ENCODE assay signal across 1 cellular context in the genomic region with DNA sequence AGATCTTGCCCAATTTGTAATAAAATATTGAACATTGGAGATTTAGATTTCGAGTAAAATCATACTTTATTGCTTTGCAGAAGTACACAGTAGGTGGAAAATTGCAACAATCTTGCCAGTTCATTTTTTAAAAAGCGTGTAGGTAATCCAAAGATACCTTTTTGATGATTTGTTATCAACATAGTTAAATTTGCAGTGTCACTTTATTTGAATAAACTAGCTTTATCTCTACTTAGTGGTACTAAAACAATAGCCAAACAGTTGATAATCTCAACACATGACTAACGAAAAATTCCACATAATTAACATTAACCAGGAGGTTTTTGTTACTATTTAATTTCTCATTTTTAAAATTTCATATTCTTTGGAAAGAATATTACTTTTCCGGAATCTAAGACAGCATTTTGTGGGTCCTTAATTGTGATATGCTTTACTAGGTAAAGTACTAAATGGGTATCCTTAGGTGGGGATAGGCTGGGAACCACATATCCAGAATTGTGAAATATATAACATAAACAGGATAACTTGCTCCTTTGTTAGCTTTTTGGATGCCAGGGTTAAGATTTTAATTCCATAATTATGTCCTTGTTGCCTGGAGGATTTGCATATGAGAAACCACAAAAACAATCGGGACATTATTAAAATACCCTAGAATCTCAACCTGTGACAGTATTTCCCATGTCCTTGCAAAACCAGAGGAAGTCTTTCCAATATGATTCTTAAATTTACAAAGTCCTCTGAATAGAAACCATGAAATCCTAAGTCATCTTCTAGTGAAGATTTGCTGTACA.
TF ChIP-seq lines count a peak whose summit lies in the region.

No MANE protein-coding gene starts in this region.

TF ChIP-seq in HepG2, 621 proteins besides CTCF, POLR2A, EP300 and RAD21 (continued from another document):
- TF ChIP-seq, protein P1, sequence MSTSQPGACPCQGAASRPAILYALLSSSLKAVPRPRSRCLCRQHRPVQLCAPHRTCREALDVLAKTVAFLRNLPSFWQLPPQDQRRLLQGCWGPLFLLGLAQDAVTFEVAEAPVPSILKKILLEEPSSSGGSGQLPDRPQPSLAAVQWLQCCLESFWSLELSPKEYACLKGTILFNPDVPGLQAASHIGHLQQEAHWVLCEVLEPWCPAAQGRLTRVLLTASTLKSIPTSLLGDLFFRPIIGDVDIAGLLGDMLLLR (CRISPR knock-in tag; IDR thresholded peaks at IDR 0.05) = no peak
- TF ChIP-seq XBP1 (CRISPR knock-in tag; IDR thresholded peaks at IDR 0.05) = no peak
- TF ChIP-seq AGO2 (optimal IDR thresholded peaks at IDR 0.05; ENCODE audit: low read depth, low read length) = no peak
- no peak for TF ChIP-seq CBX1 (IDR thresholded peaks at IDR 0.05; ENCODE audit: low read depth)
- no peak for TF ChIP-seq ZKSCAN1 (IDR thresholded peaks at IDR 0.05; ENCODE audit: low read length)
TF ChIP-seq in HepG2: peak in this region for 0.
